17 cellular contexts compared by ENCODE assay signal in genomic region chr13:73177017-73177416, GRCh38.
DNase-seq lines count a peak whose midpoint lies in the region; ATAC-seq, FAIRE-seq and TF ChIP-seq lines count a peak whose summit lies in the region.
"Had no signal": no experiment of that assay in that cellular context is flagged by ENCODE, and none has a peak within 500 bp of the region (broad histone marks: within the 10 kb centered on the region; RNA-seq: fewer than 3 reads in every experiment).

No MANE protein-coding gene starts in this region.

- intact Hi-C loops in PC-9 (cut with micrococcal nuclease; ENCODE audit: unreplicated experiment) (no loop called here), pancreas (cut with DNase I) (no loop called here)

- no peak for TF ChIP-seq CTCF in PC-9 (conservative IDR thresholded peaks at IDR 0.05)
- no peak for TF ChIP-seq CTCF in keratinocyte (optimal IDR thresholded peaks at IDR 0.05 in 1 of 3, IDR thresholded peaks at IDR 0.05 in 1 of 3, conservative IDR thresholded peaks at IDR 0.05 in 1 of 3; ENCODE audit: extremely low read depth in 1 of 3, insufficient read depth in 2 of 3, low read length in 3 of 3)
- no peak for TF ChIP-seq CTCF in type B pancreatic cell (conservative IDR thresholded peaks at IDR 0.05)
- no peak for TF ChIP-seq CTCF in pancreas (IDR thresholded peaks at IDR 0.05)

- POLR2A ChIA-PET in PC-9 (lab: Charles Lee; ENCODE audit: unreplicated experiment) = no interaction called here

- H3K27me3 ChIP-seq in PC-9 (ENCODE audit: insufficient read depth, low read depth) (no peaks in the 10 kb centered on the region), keratinocyte (ENCODE audit: control insufficient read depth, extremely low read depth, insufficient read depth, low read length) (no peaks in the 10 kb centered on the region), pancreas (no peaks in the 10 kb centered on the region)
- H3K27me3 ChIP-seq: BLaER1 treated with 17β-estradiol and CSF1 and Interleukin-3, amounts not matched to agents 10 nM and 100 nM had no signal

- dilution Hi-C loops in keratinocyte (cut with MboI; ENCODE audit: extremely low pct_ligation_motif_present, low sequenced_read_pairs) = no loop called here

- H3F3A ChIP-seq in PC-9 (ENCODE audit: insufficient read depth, low read depth) = peaks cover 1% of the 10 kb centered on the region; the same call in 1 of the 2 replicates

- H3K9ac ChIP-seq in keratinocyte (ENCODE audit: control insufficient read depth, extremely low read depth, insufficient read depth, low read length) = no peak overlapping the region
- H3K9ac ChIP-seq: BLaER1 treated with 17β-estradiol and CSF1 and Interleukin-3, amounts not matched to agents 10 nM and 100 nM had no signal

- H3K9me2 ChIP-seq in PC-9 (ENCODE audit: insufficient read depth) = no peaks in the 10 kb centered on the region

- ATAC-seq in HG02571 (IDR thresholded peaks at IDR 0.05; ENCODE audit: unreplicated experiment) = no peak
- no peak for ATAC-seq in pancreas
- ATAC-seq: CD8-positive, alpha-beta T cell; GM12878; HepG2 had no signal

- H2AFZ ChIP-seq in PC-9 = 0 out of 2 replicates have a peak overlapping the region, but pooled peaks have one; percentile 37
- no peak overlapping the region for H2AFZ ChIP-seq in keratinocyte (ENCODE audit: control insufficient read depth, low read length)

- H4K20me1 ChIP-seq in PC-9 (ENCODE audit: insufficient read depth) = no peaks in the 10 kb centered on the region
- no peaks in the 10 kb centered on the region for H4K20me1 ChIP-seq in keratinocyte (ENCODE audit: control insufficient read depth, extremely low read depth, insufficient read depth, low read length)
- H4K20me1 ChIP-seq: BLaER1 treated with 17β-estradiol and CSF1 and Interleukin-3, amounts not matched to agents 10 nM and 100 nM had no signal

- no peaks in the 10 kb centered on the region for H3K9me1 ChIP-seq in keratinocyte (ENCODE audit: control insufficient read depth, extremely low read depth, insufficient read depth, low read length)

- H3K4me1 ChIP-seq in PC-9 (replicated peaks; ENCODE audit: insufficient read depth) (peaks cover 25% of the 10 kb centered on the region), keratinocyte (ENCODE audit: control insufficient read depth, extremely low read depth, insufficient read depth, low read length) (peaks cover 14% of the 10 kb centered on the region), pancreas (no peaks in the 10 kb centered on the region)
- H3K4me1 ChIP-seq: BLaER1 treated with 17β-estradiol and CSF1 and Interleukin-3, amounts not matched to agents 10 nM and 100 nM had no signal

- H3K4me3 ChIP-seq in PC-9 (no peak overlapping the region), keratinocyte (ENCODE audit: control insufficient read depth in 2 of 3, extremely low read depth in 1 of 3, insufficient read depth in 2 of 3, low read depth in 1 of 3, low read length in 3 of 3) (no peak overlapping the region), pancreas (no peak overlapping the region)
- H3K4me3 ChIP-seq: BLaER1 treated with 17β-estradiol and CSF1 and Interleukin-3, amounts not matched to agents 10 nM and 100 nM; GM12878 had no signal

- FAIRE-seq in keratinocyte (lab: Jason Lieb, UNC) = peak; percentile 59
- FAIRE-seq in pancreas (lab: Jason Lieb, UNC) = no peak
- FAIRE-seq: GM12878, H1, HepG2 had no signal

- H3K27ac Mint-ChIP-seq in type B pancreatic cell = peak overlapping the region; percentile 89
- H3K27ac Mint-ChIP-seq: B cell; CD8-positive, alpha-beta T cell; H9 had no signal

- H3K27ac ChIP-seq in PC-9 (no peak overlapping the region), epithelial cell of prostate (peak overlapping the region; percentile 37), keratinocyte (ENCODE audit: control insufficient read depth, insufficient read depth, low read length) (no peak overlapping the region), pancreas (no peak overlapping the region)
- H3K27ac ChIP-seq: BLaER1 treated with 17β-estradiol and CSF1 and Interleukin-3, amounts not matched to agents 10 nM and 100 nM had no signal

- peaks cover 12% of the 10 kb centered on the region for H3K9me3 Mint-ChIP-seq in type B pancreatic cell
- H3K9me3 Mint-ChIP-seq: CD8-positive, alpha-beta T cell; H9 had no signal

- CTCF ChIA-PET in PC-9 (lab: Charles Lee) = no interaction called here

- H3K36me3 ChIP-seq in PC-9 (ENCODE audit: low read depth) (no peaks in the 10 kb centered on the region), keratinocyte (ENCODE audit: control insufficient read depth in 2 of 2, extremely low read depth in 1 of 2, insufficient read depth in 2 of 2, low read length in 2 of 2) (no peaks in the 10 kb centered on the region), pancreas (no peaks in the 10 kb centered on the region)
- H3K36me3 ChIP-seq: BLaER1 treated with 17β-estradiol and CSF1 and Interleukin-3, amounts not matched to agents 10 nM and 100 nM had no signal

- peak overlapping the region; percentile 17 for H3K4me3 Mint-ChIP-seq in type B pancreatic cell
- H3K4me3 Mint-ChIP-seq: B cell; CD8-positive, alpha-beta T cell; H9 had no signal

- 38 to 45% methylated on average over 1 of the region's 1 CpG for WGBS in pancreas, 2 donors

- DNase-seq in PC-9 (no peak), epithelial cell of prostate (ENCODE audit: low read depth, low spot score) (no peak), keratinocyte (ENCODE audit: low read depth, low spot score) (no peak), type B pancreatic cell (ENCODE audit: extremely low spot score, unreplicated experiment) (no peak), DMS53 (lab: John Stamatoyannopoulos, UW) (no peak), pancreas (no peak)
- DNase-seq: Calu3; CD8-positive, alpha-beta T cell; DND-41; EL; H9 had no signal

- BruUV-seq in PC-9 (replicated peaks; lab: Mats Ljungman, UMichigan) = no TSS peak

- H3K9me3 ChIP-seq in PC-9 (ENCODE audit: insufficient read depth, low read depth) = no peaks in the 10 kb centered on the region
- H3K9me3 ChIP-seq in keratinocyte (ENCODE audit: control insufficient read depth, low read depth, low read length) = no peaks in the 10 kb centered on the region
- H3K9me3 ChIP-seq in pancreas = no peaks in the 10 kb centered on the region
- H3K9me3 ChIP-seq: BLaER1 treated with 17β-estradiol and CSF1 and Interleukin-3, amounts not matched to agents 10 nM and 100 nM had no signal

- H3K79me2 ChIP-seq in PC-9 (ENCODE audit: low read depth) (no peaks in the 10 kb centered on the region), keratinocyte (ENCODE audit: control insufficient read depth, insufficient read depth, low read length) (no peaks in the 10 kb centered on the region)

- no peaks in the 10 kb centered on the region for H3K27me3 Mint-ChIP-seq in type B pancreatic cell
- H3K27me3 Mint-ChIP-seq: B cell had no signal

- H3K4me1 Mint-ChIP-seq in type B pancreatic cell (ENCODE audit: unreplicated experiment) = peaks cover 20% of the 10 kb centered on the region
- H3K4me1 Mint-ChIP-seq: B cell had no signal

- H3K4me2 ChIP-seq in PC-9 (no peak overlapping the region), keratinocyte (ENCODE audit: control insufficient read depth, extremely low read depth, insufficient read depth, low read depth, low read length) (no peak overlapping the region)
- H3K4me2 ChIP-seq: BLaER1 treated with 17β-estradiol and CSF1 and Interleukin-3, amounts not matched to agents 10 nM and 100 nM had no signal

- H3K36me3 Mint-ChIP-seq in type B pancreatic cell = peaks cover 3% of the 10 kb centered on the region
- H3K36me3 Mint-ChIP-seq: CD8-positive, alpha-beta T cell had no signal
